In the genomic region with DNA sequence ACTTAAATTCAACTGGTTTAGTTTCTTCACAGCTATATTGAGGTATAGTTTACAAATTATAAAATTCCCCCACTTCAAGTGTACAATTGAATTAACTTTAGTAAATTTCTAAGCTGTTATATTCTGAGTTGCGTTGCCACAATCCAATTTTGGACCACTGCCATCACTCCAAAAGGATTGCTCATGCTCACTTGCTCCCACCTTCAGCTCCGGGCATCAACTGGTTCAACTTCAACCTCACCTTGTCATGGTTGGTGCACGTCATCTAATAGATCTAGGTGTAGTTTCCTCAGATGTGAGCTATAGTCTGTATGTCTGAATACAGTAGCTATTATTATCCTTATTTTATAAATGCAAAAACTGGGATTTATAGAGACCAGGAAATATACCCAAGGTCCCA, we compare ENCODE assay signal across 16 cellular contexts.
"Had no signal": no experiment of that assay in that cellular context is flagged by ENCODE, and none has a peak within 500 bp of the region (broad histone marks: within the 10 kb centered on the region; RNA-seq: fewer than 3 reads in every experiment).

No MANE protein-coding gene starts in this region.

- H3K36me3 ChIP-seq: esophagus squamous epithelium, heart right ventricle, lower lobe of right lung, neutrophil had no signal

- ATAC-seq: heart right ventricle; lower lobe of right lung; naive thymus-derived CD4-positive, alpha-beta T cell; right cardiac atrium had no signal

- H3K27me3 ChIP-seq: esophagus squamous epithelium, neutrophil had no signal

- H3K36me3 Mint-ChIP-seq: naive thymus-derived CD4-positive, alpha-beta T cell had no signal

- DNase-seq: effector memory CD4-positive, alpha-beta T cell; esophagus squamous epithelium; foreskin melanocyte; heart right ventricle; hypothalamus; kidney glomerular epithelial cell; lower lobe of right lung; mesenchymal stem cell; naive thymus-derived CD4-positive, alpha-beta T cell; right cardiac atrium; stimulated activated CD4-positive, alpha-beta T cell treated with anti-CD3 and anti-CD28 coated beads, Interleukin-2, amount 100 ng/mL, for 48 hours; stimulated activated naive CD4-positive, alpha-beta T cell treated with Interleukin-2 at 50 U/mL for 16 hours; trophoblast cell had no signal

- H3K27me3 Mint-ChIP-seq: central memory CD8-positive, alpha-beta T cell; naive thymus-derived CD4-positive, alpha-beta T cell had no signal

- H3K4me3 Mint-ChIP-seq: central memory CD8-positive, alpha-beta T cell; naive thymus-derived CD4-positive, alpha-beta T cell had no signal

- H3K4me1 ChIP-seq: esophagus squamous epithelium, heart right ventricle, lower lobe of right lung had no signal

- H3K27ac Mint-ChIP-seq: naive thymus-derived CD4-positive, alpha-beta T cell had no signal

- H3K27ac ChIP-seq: esophagus squamous epithelium, heart right ventricle, lower lobe of right lung, neutrophil had no signal

- H3K4me3 ChIP-seq: esophagus squamous epithelium, heart right ventricle, lower lobe of right lung, smooth muscle cell had no signal

- H3K4me1 Mint-ChIP-seq: central memory CD8-positive, alpha-beta T cell; naive thymus-derived CD4-positive, alpha-beta T cell had no signal

- H3K9me3 ChIP-seq: esophagus squamous epithelium, heart right ventricle, lower lobe of right lung, neutrophil had no signal

- H3K4me2 ChIP-seq: smooth muscle cell had no signal
